8 cellular contexts compared by ENCODE assay signal in genomic region chrX:54044126-54044876, GRCh38.
DNase-seq lines count a peak whose midpoint lies in the region; ATAC-seq and TF ChIP-seq lines count a peak whose summit lies in the region.

Gene PHF8, minus strand, starts transcription at chrX:54044473. Its CDS starts 1,745 bp downstream, at chrX:54042728.

- H3K9me3 ChIP-seq in BLaER1: peaks cover 10% of the 10 kb centered on the region; the same call in 1 of the 2 replicates

- peaks cover 21% of the 10 kb centered on the region for H3K36me3 ChIP-seq in BLaER1

- H3K9ac ChIP-seq in BLaER1: peak within 1 kb of the TSS; percentile 93

- H3K27me3 ChIP-seq in BLaER1 (peaks cover 43% of the 10 kb centered on the region), layer of hippocampus (ENCODE audit: control insufficient read depth, insufficient read depth, low read length) (no peaks in the 10 kb centered on the region)

- H3K4me3 ChIP-seq in BLaER1 (peak within 1 kb of the TSS; percentile 73), coronary artery (peak within 1 kb of the TSS; percentile 82)

- H4K20me1 ChIP-seq in BLaER1: no peaks in the 10 kb centered on the region

- DNase-seq in NCI-H748 (lab: John Stamatoyannopoulos, UW; ENCODE audit: unreplicated experiment) (peak; percentile 97), coronary artery (ENCODE audit: low spot score) (peak; percentile 94)
- DNase-seq in activated CD4-positive, alpha-beta T cell treated with anti-CD3 and anti-CD28 coated beads, Interleukin-2, amount 50 U/mL, for 1 hour: peak; percentile 93
- DNase-seq in stimulated activated CD4-positive, alpha-beta T cell treated with anti-CD3 and anti-CD28 coated beads, Interleukin-1b, Interleukin-23, amount 100 ng/mL, for 24 hours (ENCODE audit: low read depth in 4 of 4, low spot score in 1 of 4): peak; percentile 74 to 90 (median 85)

- peak within 1 kb of the TSS; percentile 76 for H3K4me2 ChIP-seq in BLaER1

- H3K27ac ChIP-seq in BLaER1 (peak within 1 kb of the TSS; percentile 94), coronary artery (peak within 1 kb of the TSS; percentile 85 to 94), layer of hippocampus (ENCODE audit: low read depth, low read length) (peak within 1 kb of the TSS; percentile 90)

- peak; percentile 84 for ATAC-seq in GM19395 (IDR thresholded peaks at IDR 0.05; ENCODE audit: unreplicated experiment)
- ATAC-seq in HG03558 (IDR thresholded peaks at IDR 0.05; ENCODE audit: extremely low read depth, unreplicated experiment): peak; percentile 76

- no peak for TF ChIP-seq CTCF in coronary artery (IDR thresholded peaks at IDR 0.05)

- peaks cover 16% of the 10 kb centered on the region for H3K4me1 ChIP-seq in BLaER1

Comparison
In these comparisons a context has a peak if more than half of its experiments do, and no peak if none do; other contexts are left out.
1. Peak in every context shown above with its lines: DNase-seq, ATAC-seq, H3K4me3 ChIP-seq and H3K27ac ChIP-seq.